ENCODE assay signal across 8 cellular contexts in the genomic region with DNA sequence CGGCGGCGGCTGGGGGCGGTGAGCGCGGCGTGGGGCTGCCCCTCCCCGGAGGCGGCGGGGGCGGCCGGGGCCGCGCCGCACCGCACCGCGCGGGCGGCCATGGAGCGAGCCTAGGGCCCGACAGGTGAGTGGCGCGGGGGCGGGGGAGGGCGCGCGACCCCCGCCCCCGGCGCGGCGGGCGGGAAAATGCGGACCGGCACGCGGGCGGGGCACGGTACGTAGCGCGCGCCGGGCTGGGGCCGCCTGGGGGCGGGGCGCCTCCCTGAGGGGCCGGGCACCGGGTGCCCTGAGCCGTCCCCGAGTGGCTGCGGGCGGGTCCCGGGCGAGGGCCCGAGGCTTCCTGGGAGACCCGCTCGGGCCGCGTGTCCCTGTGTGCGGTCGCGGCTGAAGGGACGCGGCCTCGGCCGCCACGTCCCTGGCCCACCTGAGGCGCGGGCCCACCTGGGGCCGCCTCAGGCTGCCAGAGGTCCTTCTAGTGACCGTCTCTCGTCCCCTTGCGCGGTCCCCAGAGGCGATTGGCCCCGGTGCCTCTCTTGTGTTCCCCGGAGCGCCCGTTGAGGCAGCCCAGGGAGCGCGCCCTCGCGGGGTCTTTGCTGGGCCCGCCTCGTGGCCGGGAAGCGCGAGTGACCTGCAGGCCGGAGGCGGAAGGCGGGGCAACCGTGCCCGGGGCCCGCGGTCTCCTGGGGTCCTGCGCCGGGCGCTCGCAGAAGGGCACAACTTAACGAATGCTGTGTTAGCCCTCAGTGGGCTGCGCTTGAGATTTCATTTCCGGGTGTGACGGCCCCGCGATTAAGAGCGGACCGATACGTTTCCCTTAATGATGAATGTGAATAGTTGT. TPM values are rescaled to one million over a fixed set of nuclear protein-coding genes. Genes with fewer than 3 reads are reported as not detected.
DNase-seq lines count a peak whose midpoint lies in the region; ATAC-seq and TF ChIP-seq lines count a peak whose summit lies in the region.

No MANE protein-coding gene starts in this region.

- no TSS peak for BruUV-seq in Calu3 (replicated peaks; lab: Mats Ljungman, UMichigan)

- no peaks in the 10 kb centered on the region for H3K9me3 Mint-ChIP-seq in Calu3 (ENCODE audit: low read depth, unreplicated experiment)
- H3K9me3 Mint-ChIP-seq in activated T-cell treated with anti-CD3 and anti-CD28 coated beads, Interleukin-2, amount 50 U/mL, for 24 hours = no peaks in the 10 kb centered on the region
- no peaks in the 10 kb centered on the region for H3K9me3 Mint-ChIP-seq in naive thymus-derived CD4-positive, alpha-beta T cell
- H3K9me3 Mint-ChIP-seq in stimulated activated naive B cell treated with anti-CD40 and anti-IgM and Interleukin-4, amounts not matched to agents 10 μg/mL and 1 μg/mL and 100 μg/mL, for 72 hours = no peaks in the 10 kb centered on the region

- TF ChIP-seq CTCF in Calu3 (IDR thresholded peaks at IDR 0.05; ENCODE audit: unreplicated experiment) = no peak
- TF ChIP-seq CTCF in GM20000 (IDR thresholded peaks at IDR 0.05; ENCODE audit: extremely low read depth, missing control alignments) = no peak

- CTCF ChIA-PET in Calu3 (lab: Charles Lee) = interaction anchor here (0.6 kb wide), 1 partner anchor 665 kb away, joined by 6 read pairs; no protein-coding TSS in a partner anchor
- CTCF ChIA-PET in naive thymus-derived CD4-positive, alpha-beta T cell (lab: Charles Lee) = interaction anchor here (0.6 kb wide), 1 partner anchor 489 kb away, joined by 3 read pairs; no protein-coding TSS in a partner anchor

- H3K4me3 Mint-ChIP-seq in Calu3 (ENCODE audit: low read depth, unreplicated experiment) = peak overlapping the region; percentile 88
- H3K4me3 Mint-ChIP-seq in activated T-cell treated with anti-CD3 and anti-CD28 coated beads, Interleukin-2, amount 50 U/mL, for 24 hours = peak overlapping the region; percentile 91
- H3K4me3 Mint-ChIP-seq in naive thymus-derived CD4-positive, alpha-beta T cell = peak overlapping the region; percentile 87 to 98 (median 90)
- peak overlapping the region; percentile 91 for H3K4me3 Mint-ChIP-seq in stimulated activated naive B cell treated with anti-CD40 and anti-IgM and Interleukin-4, amounts not matched to agents 10 μg/mL and 1 μg/mL and 100 μg/mL, for 72 hours

- POLR2A ChIA-PET in naive thymus-derived CD4-positive, alpha-beta T cell (lab: Charles Lee) = interaction anchor here (0.6 to 1.3 kb wide), 3 partner anchors 10 to 339 kb away, joined by 3 to 5 read pairs (median 3); partner anchors contain the start of gene AXDND1

- peak overlapping the region; percentile 71 for H3K4me3 ChIP-seq in naive thymus-derived CD4-positive, alpha-beta T cell (ENCODE audit: low read length)

- peaks cover 12% of the 10 kb centered on the region for H3K27me3 Mint-ChIP-seq in Calu3 (ENCODE audit: unreplicated experiment)
- H3K27me3 Mint-ChIP-seq in activated T-cell treated with anti-CD3 and anti-CD28 coated beads, Interleukin-2, amount 50 U/mL, for 24 hours = no peaks in the 10 kb centered on the region
- H3K27me3 Mint-ChIP-seq in naive thymus-derived CD4-positive, alpha-beta T cell = peaks cover 0 to 27% (median 0%) of the 10 kb centered on the region in 5 donors
- no peaks in the 10 kb centered on the region for H3K27me3 Mint-ChIP-seq in stimulated activated naive B cell treated with anti-CD40 and anti-IgM and Interleukin-4, amounts not matched to agents 10 μg/mL and 1 μg/mL and 100 μg/mL, for 72 hours

- ATAC-seq in esophagus mucosa = peak; percentile 93
- peak; percentile 83 for ATAC-seq in naive thymus-derived CD4-positive, alpha-beta T cell
- peak; percentile 83 to 85 for ATAC-seq in stimulated activated naive B cell treated with anti-CD40 and anti-IgM and Interleukin-4, amounts not matched to agents 10 μg/mL and 1 μg/mL and 100 μg/mL, for 72 hours (replicated peaks)

- peaks cover 42% of the 10 kb centered on the region for H3K4me1 Mint-ChIP-seq in Calu3 (ENCODE audit: low read depth, unreplicated experiment)
- peaks cover 45% of the 10 kb centered on the region for H3K4me1 Mint-ChIP-seq in activated T-cell treated with anti-CD3 and anti-CD28 coated beads, Interleukin-2, amount 50 U/mL, for 24 hours (ENCODE audit: low read depth)
- peaks cover 41 to 68% (median 58%) of the 10 kb centered on the region in 7 donors for H3K4me1 Mint-ChIP-seq in naive thymus-derived CD4-positive, alpha-beta T cell
- H3K4me1 Mint-ChIP-seq in stimulated activated naive B cell treated with anti-CD40 and anti-IgM and Interleukin-4, amounts not matched to agents 10 μg/mL and 1 μg/mL and 100 μg/mL, for 72 hours = peaks cover 36 to 47% of the 10 kb centered on the region in 2 donors

- intact Hi-C loops in Calu3 (cut with micrococcal nuclease; ENCODE audit: unreplicated experiment) = no loop called here
- intact Hi-C loops in naive thymus-derived CD4-positive, alpha-beta T cell (cut with micrococcal nuclease) = loop anchor here (1.0 to 10.0 kb wide), 22 partner anchors 8 to 1607 kb away; partner anchors contain the start of genes ABL2 (in 2 of the 2), AXDND1 (in 2 of the 2), QSOX1 (in 2 of the 2) and SOAT1 (in 2 of the 2)

- peak overlapping the region; percentile 84 for H3K27ac ChIP-seq in naive thymus-derived CD4-positive, alpha-beta T cell (ENCODE audit: low read depth, low read length)

- no peaks in the 10 kb centered on the region for H3K27me3 ChIP-seq in naive thymus-derived CD4-positive, alpha-beta T cell (ENCODE audit: control insufficient read depth in 2 of 2, insufficient read depth in 2 of 2, low read length in 2 of 2)

- H3K27ac Mint-ChIP-seq in Calu3 (ENCODE audit: unreplicated experiment) = peak overlapping the region; percentile 72
- peak overlapping the region; percentile 94 for H3K27ac Mint-ChIP-seq in activated T-cell treated with anti-CD3 and anti-CD28 coated beads, Interleukin-2, amount 50 U/mL, for 24 hours
- H3K27ac Mint-ChIP-seq in naive thymus-derived CD4-positive, alpha-beta T cell = peak overlapping the region; percentile 76 to 92 (median 89)
- peak overlapping the region; percentile 92 for H3K27ac Mint-ChIP-seq in stimulated activated naive B cell treated with anti-CD40 and anti-IgM and Interleukin-4, amounts not matched to agents 10 μg/mL and 1 μg/mL and 100 μg/mL, for 72 hours

- peaks cover 10 to 17% of the 10 kb centered on the region in 2 donors for H3K4me1 ChIP-seq in naive thymus-derived CD4-positive, alpha-beta T cell (ENCODE audit: control insufficient read depth in 2 of 2, insufficient read depth in 2 of 2, low read length in 2 of 2)

- no peaks in the 10 kb centered on the region for H3K9me3 ChIP-seq in naive thymus-derived CD4-positive, alpha-beta T cell (ENCODE audit: control insufficient read depth in 2 of 3, low read length in 3 of 3)

- H3K36me3 Mint-ChIP-seq in Calu3 (ENCODE audit: insufficient read depth, unreplicated experiment) = peaks cover 17% of the 10 kb centered on the region
- H3K36me3 Mint-ChIP-seq in activated T-cell treated with anti-CD3 and anti-CD28 coated beads, Interleukin-2, amount 50 U/mL, for 24 hours (ENCODE audit: low read depth) = peaks cover 4% of the 10 kb centered on the region
- peaks cover 0 to 3% (median 0%) of the 10 kb centered on the region in 5 donors for H3K36me3 Mint-ChIP-seq in naive thymus-derived CD4-positive, alpha-beta T cell
- no peaks in the 10 kb centered on the region for H3K36me3 Mint-ChIP-seq in stimulated activated naive B cell treated with anti-CD40 and anti-IgM and Interleukin-4, amounts not matched to agents 10 μg/mL and 1 μg/mL and 100 μg/mL, for 72 hours

- DNase-seq in Calu3 = peak; percentile 89
- peak; percentile 88 for DNase-seq in GM20000 (ENCODE audit: low spot score)
- DNase-seq in HT-29 (ENCODE audit: low spot score) = peak; percentile 80
- DNase-seq in OCI-M1 (lab: John Stamatoyannopoulos, UW) = peak; percentile 89
- DNase-seq in activated T-cell treated with anti-CD3 and anti-CD28 coated beads, Interleukin-2, amount 50 U/mL, for 24 hours = peak; percentile 86
- DNase-seq in naive thymus-derived CD4-positive, alpha-beta T cell = peak; percentile 54 to 81 (median 75)
- peak; percentile 73 for DNase-seq in stimulated activated naive B cell treated with anti-CD40 and anti-IgM and Interleukin-4, amounts not matched to agents 10 μg/mL and 1 μg/mL and 100 μg/mL, for 72 hours

- H3K36me3 ChIP-seq in naive thymus-derived CD4-positive, alpha-beta T cell (ENCODE audit: control insufficient read depth in 2 of 3, insufficient read depth in 3 of 3, low read length in 3 of 3) = peaks cover 0 to 5% (median 0%) of the 10 kb centered on the region in 3 experiments

RNA-seq across cellular contexts. Expression of gene FAM20B, which starts 0.5 kb away (rescaled TPM):
- total RNA-seq in Calu3 (2022) = 57.9 and 66.6 TPM in 2 replicates
- 20.1 and 25.0 TPM in 2 replicates for total RNA-seq in HT-29 (2014; rRNA removed; shearing (Covaris generic))
- total RNA-seq in esophagus mucosa = 18.2 TPM
- total RNA-seq in naive thymus-derived CD4-positive, alpha-beta T cell = 10 to 100 TPM; 14.3 to 27.9 (median 25.2) TPM
- polyA plus RNA-seq in naive thymus-derived CD4-positive, alpha-beta T cell = 10 to 100 TPM in 1 of 2 donors, 1 to 10 TPM in 1; 4.6 to 10.1 TPM

RNA-seq across cellular contexts. Expression of gene TOR3A, which starts 55.7 kb away (rescaled TPM):
- total RNA-seq in Calu3 (2022) = 38.8 and 40.0 TPM in 2 replicates
- 36.9 and 41.8 TPM in 2 replicates for total RNA-seq in HT-29 (2014; rRNA removed; shearing (Covaris generic))
- 13.4 TPM for total RNA-seq in esophagus mucosa
- total RNA-seq in naive thymus-derived CD4-positive, alpha-beta T cell = 10 to 100 TPM; 18.8 to 43.8 (median 21.7) TPM
- 10 to 100 TPM; 22.0 to 24.3 TPM for polyA plus RNA-seq in naive thymus-derived CD4-positive, alpha-beta T cell

Comparison
In these comparisons a context has a peak if more than half of its experiments do, and no peak if none do; other contexts are left out.
1. Peak in every context shown above with its lines: DNase-seq, ATAC-seq, H3K4me3 ChIP-seq and H3K27ac ChIP-seq.